ENCODE assay signal across 8 cellular contexts in genomic region chr11:35662061-35662648, GRCh38. TPM values are rescaled to one million over a fixed set of nuclear protein-coding genes. Genes with fewer than 3 reads are reported as not detected.
DNase-seq lines count a peak whose midpoint lies in the region; ATAC-seq, FAIRE-seq and TF ChIP-seq lines count a peak whose summit lies in the region.

No MANE protein-coding gene starts in this region.

- no peaks in the 10 kb centered on the region for H3K4me1 ChIP-seq in iPS-18a (ENCODE audit: control insufficient read depth, low read depth, low read length)

- DNase-seq in GM12892 (ENCODE audit: insufficient read length): no peak
- DNase-seq in NCI-H2227 treated with DMSO at 0.1 percent for 48 hours (lab: John Stamatoyannopoulos, UW): peak; percentile 59
- no peak for DNase-seq in astrocyte of the spinal cord (ENCODE audit: low read depth, low spot score)
- no peak for DNase-seq in SK-N-DZ (ENCODE audit: low spot score)

- peak overlapping the region; percentile 75 for H3K27ac ChIP-seq in 22Rv1
- no peak overlapping the region for H3K27ac ChIP-seq in iPS-18a (ENCODE audit: low read length)
- peak overlapping the region; percentile 83 to 99 (median 96) for H3K27ac ChIP-seq in skin epidermis

- H3K9me3 ChIP-seq in iPS-18a (ENCODE audit: control insufficient read depth, low read depth, low read length): peaks cover 7% of the 10 kb centered on the region

- no peak for TF ChIP-seq POLR2A in GM12892 (IDR thresholded peaks at IDR 0.05; ENCODE audit: low read depth, low read length)

- in situ Hi-C loops in astrocyte of the spinal cord (cut with HindIII; ENCODE audit: low sequenced_read_pairs): no loop called here

- H3K27me3 ChIP-seq in iPS-18a (ENCODE audit: control insufficient read depth, insufficient read depth, low read length): peaks cover 37% of the 10 kb centered on the region

- TF ChIP-seq CTCF in 22Rv1 (IDR thresholded peaks at IDR 0.05) (no peak), astrocyte of the spinal cord (IDR thresholded peaks at IDR 0.05; ENCODE audit: low read depth, low read length) (no peak)

- FAIRE-seq in GM12892 (lab: Jason Lieb, UNC): peak; percentile 98

- no peaks in the 10 kb centered on the region for H3K36me3 ChIP-seq in iPS-18a (ENCODE audit: control insufficient read depth, low read depth, low read length)

- ATAC-seq in HG02852 (IDR thresholded peaks at IDR 0.05; ENCODE audit: unreplicated experiment): peak; percentile 45

- H3K9ac ChIP-seq in iPS-18a (ENCODE audit: low read length): peak overlapping the region; percentile 41

- H3K4me3 ChIP-seq in astrocyte of the spinal cord (ENCODE audit: low read depth, low read length): peak overlapping the region; percentile 66
- peak overlapping the region; percentile 72 for H3K4me3 ChIP-seq in iPS-18a (ENCODE audit: low read length)
- H3K4me3 ChIP-seq in skin epidermis: peak overlapping the region; percentile 59 to 90 (median 73)

RNA-seq across cellular contexts. Expression of gene TRIM44, which starts 0.4 kb away (rescaled TPM):
- polyA plus RNA-seq in GM12892 (2012; ENCODE audit: missing spikeins): 22.2 TPM
- polyA plus RNA-seq in SK-N-DZ (2014; cell fraction: cytosol; rRNA removed): 17.0 and 17.4 TPM in 2 replicates
- polyA plus RNA-seq in SK-N-DZ (2014; cell fraction: nucleus; rRNA removed): 23.5 and 32.9 TPM in 2 replicates

RNA-seq across cellular contexts. Expression of gene FJX1, which starts 43.9 kb away (rescaled TPM):
- polyA plus RNA-seq in GM12892 (2012; ENCODE audit: missing spikeins): 2.2 TPM
- polyA plus RNA-seq in SK-N-DZ (2014; cell fraction: cytosol; rRNA removed): 47.2 and 48.4 TPM in 2 replicates
- polyA plus RNA-seq in SK-N-DZ (2014; cell fraction: nucleus; rRNA removed): 43.5 and 47.9 TPM in 2 replicates
